8 cellular contexts compared by ENCODE assay signal in genomic region chr17:81002409-81003361, GRCh38. TPM values are rescaled to one million over a fixed set of nuclear protein-coding genes. Genes with fewer than 3 reads are reported as not detected.
DNase-seq lines count a peak whose midpoint lies in the region; ATAC-seq and TF ChIP-seq lines count a peak whose summit lies in the region.

No MANE protein-coding gene starts in this region.

- peaks cover 25% of the 10 kb centered on the region for H3K27me3 Mint-ChIP-seq in activated CD8-positive, alpha-beta T cell treated with anti-CD3 and anti-CD28 coated beads for 36 hours

- peaks cover 11% of the 10 kb centered on the region for H3K4me1 Mint-ChIP-seq in activated CD8-positive, alpha-beta T cell treated with anti-CD3 and anti-CD28 coated beads for 36 hours (ENCODE audit: low read depth)

- ATAC-seq in Panc1 (peak; percentile 36), HG03095 (IDR thresholded peaks at IDR 0.05; ENCODE audit: unreplicated experiment) (no peak)
- ATAC-seq in activated CD8-positive, alpha-beta T cell treated with anti-CD3 and anti-CD28 coated beads for 36 hours: no peak

- CTCF ChIA-PET in Panc1 (lab: Charles Lee): no interaction called here
- CTCF ChIA-PET in activated CD8-positive, alpha-beta T cell treated with anti-CD3 and anti-CD28 coated beads for 36 hours (lab: Charles Lee): interaction anchor here (0.7 to 1.0 kb wide), 3 partner anchors 12 to 99 kb away, joined by 3 to 4 read pairs (median 3); no protein-coding TSS in a partner anchor

- 48 to 53% (median 49%) methylated on average over 21 of the region's 21 CpGs for WGBS in spleen, 5 donors

- H3K4me3 ChIP-seq in Panc1 (ENCODE audit: low read depth in 2 of 2, low read length in 2 of 2) (no peak overlapping the region), fibroblast of the aortic adventitia (ENCODE audit: low read depth, low read length) (no peak overlapping the region), spleen (no peak overlapping the region)

- no peak overlapping the region for H3K4me3 Mint-ChIP-seq in activated CD8-positive, alpha-beta T cell treated with anti-CD3 and anti-CD28 coated beads for 36 hours

- H3K27ac Mint-ChIP-seq in activated CD8-positive, alpha-beta T cell treated with anti-CD3 and anti-CD28 coated beads for 36 hours: no peak overlapping the region

- no peak for TF ChIP-seq POLR2A in spleen (IDR thresholded peaks at IDR 0.05)

- POLR2A ChIA-PET in Panc1 (lab: Charles Lee): interaction anchor here (0.5 kb wide), 1 partner anchor 9 kb away, joined by 7 read pairs; no protein-coding TSS in a partner anchor
- POLR2A ChIA-PET in activated CD8-positive, alpha-beta T cell treated with anti-CD3 and anti-CD28 coated beads for 36 hours (lab: Charles Lee): interaction anchor here (2.6 kb wide), 1 partner anchor 10 kb away, joined by 8 read pairs; the partner anchor contains the start of gene CHMP6

- peak; percentile 79 for DNase-seq in A172 (ENCODE audit: low spot score)
- DNase-seq in GM20000 (ENCODE audit: low spot score): peak; percentile 48
- DNase-seq in Panc1 (ENCODE audit: low read depth, low spot score): no peak
- DNase-seq in fibroblast of the aortic adventitia (ENCODE audit: low read depth): peak; percentile 85
- DNase-seq in spleen: peak; percentile 39
- no peak for DNase-seq in kidney glomerular epithelial cell (lab: John Stamatoyannopoulos, UW)
- DNase-seq in activated CD8-positive, alpha-beta T cell treated with anti-CD3 and anti-CD28 coated beads for 36 hours: no peak

- H3K9me3 ChIP-seq in Panc1 (ENCODE audit: control insufficient read depth, insufficient read depth, low read depth, low read length) (no peaks in the 10 kb centered on the region), spleen (no peaks in the 10 kb centered on the region)

- H3K27me3 ChIP-seq in Panc1 (ENCODE audit: control insufficient read depth, insufficient read depth, low read length) (peaks cover 9% of the 10 kb centered on the region), spleen (replicated peaks in 1 of 7) (peaks cover 0 to 61% (median 25%) of the 10 kb centered on the region in 7 donors)

- peaks cover 11% of the 10 kb centered on the region for H3K4me1 ChIP-seq in Panc1 (ENCODE audit: control insufficient read depth, insufficient read depth, low read length)
- peaks cover 9 to 52% (median 30%) of the 10 kb centered on the region in 6 donors for H3K4me1 ChIP-seq in spleen

- BruUV-seq in Panc1 (replicated peaks; lab: Mats Ljungman, UMichigan): TSS peak; percentile 58

- in situ Hi-C loops in Panc1 (cut with HindIII; ENCODE audit: low pct_unique_long_range_greater_than_20kb, low sequenced_read_pairs): no loop called here

- H3K27ac ChIP-seq in Panc1 (ENCODE audit: low read length): no peak overlapping the region; the same call in 1 of the 2 replicates
- H3K27ac ChIP-seq in spleen: no peak overlapping the region

- TF ChIP-seq CTCF in GM20000 (IDR thresholded peaks at IDR 0.05; ENCODE audit: extremely low read depth, missing control alignments): no peak
- no peak for TF ChIP-seq CTCF in Panc1 (IDR thresholded peaks at IDR 0.05)
- no peak for TF ChIP-seq CTCF in fibroblast of the aortic adventitia (IDR thresholded peaks at IDR 0.05; ENCODE audit: insufficient read depth, low read length)
- TF ChIP-seq CTCF in spleen (IDR thresholded peaks at IDR 0.05 in 8 of 11, conservative IDR thresholded peaks at IDR 0.05 in 3 of 11): no peak
- TF ChIP-seq CTCF in activated CD8-positive, alpha-beta T cell treated with anti-CD3 and anti-CD28 coated beads for 36 hours (IDR thresholded peaks at IDR 0.05): no peak

- intact Hi-C loops in Panc1 (cut with micrococcal nuclease; ENCODE audit: unreplicated experiment) (no loop called here), spleen (cut with DNase I; ENCODE audit: low total_unique reads) (no loop called here)
- intact Hi-C loops in activated CD8-positive, alpha-beta T cell treated with anti-CD3 and anti-CD28 coated beads for 36 hours (cut with micrococcal nuclease): no loop called here

- H3K9me3 Mint-ChIP-seq in activated CD8-positive, alpha-beta T cell treated with anti-CD3 and anti-CD28 coated beads for 36 hours: no peaks in the 10 kb centered on the region

- H3K36me3 ChIP-seq in Panc1 (ENCODE audit: control insufficient read depth, insufficient read depth, low read length) (no peaks in the 10 kb centered on the region), spleen (peaks cover under 1 to 34% (median 27%) of the 10 kb centered on the region in 6 donors)

- peaks cover 5% of the 10 kb centered on the region for H3K36me3 Mint-ChIP-seq in activated CD8-positive, alpha-beta T cell treated with anti-CD3 and anti-CD28 coated beads for 36 hours (ENCODE audit: low read depth)

RNA-seq across cellular contexts. Expression of gene CHMP6, which starts 11.0 kb away (rescaled TPM):
- 14.4 and 15.1 TPM in 2 replicates for total RNA-seq in A172 (2014; rRNA removed; shearing (Covaris generic))
- 43.7 TPM for total RNA-seq in Panc1 (2021; ENCODE audit: unreplicated experiment)
- polyA plus RNA-seq in Panc1 (2012; ENCODE audit: insufficient read length): 39.1 TPM
- 17.4 TPM in 2 replicates for total RNA-seq in fibroblast of the aortic adventitia (ENCODE audit: low replicate concordance)
- total RNA-seq in spleen: 10 to 100 TPM; 23.0 to 35.7 (median 31.5) TPM
- polyA plus RNA-seq in spleen: 10 to 100 TPM; 24.0 to 41.1 (median 25.4) TPM
- 10 to 100 TPM; 13.9 to 16.7 TPM for total RNA-seq in activated CD8-positive, alpha-beta T cell treated with anti-CD3 and anti-CD28 coated beads for 36 hours

RNA-seq across cellular contexts. Expression of gene BAIAP2, which starts 32.3 kb away (rescaled TPM):
- 83.1 and 89.5 TPM in 2 replicates for total RNA-seq in A172 (2014; rRNA removed; shearing (Covaris generic))
- 125 TPM for total RNA-seq in Panc1 (2021; ENCODE audit: unreplicated experiment)
- 117 TPM for polyA plus RNA-seq in Panc1 (2012; ENCODE audit: insufficient read length)
- total RNA-seq in fibroblast of the aortic adventitia (ENCODE audit: low replicate concordance): 24.3 and 27.5 TPM in 2 replicates
- total RNA-seq in spleen: 10 to 100 TPM; 12.7 to 33.2 (median 23.4) TPM
- polyA plus RNA-seq in spleen: 10 to 100 TPM in 1 of 3 donors, 1 to 10 TPM in 2; 2.8 to 11.8 (median 4.4) TPM
- 1 to 10 TPM; 5.9 to 6.3 TPM for total RNA-seq in activated CD8-positive, alpha-beta T cell treated with anti-CD3 and anti-CD28 coated beads for 36 hours

Comparison
In these comparisons a context has a peak if more than half of its experiments do, and no peak if none do; other contexts are left out.
1. DNase-seq: peak in A172 (single experiment), GM20000 (single experiment), fibroblast of the aortic adventitia (single experiment) and spleen (single experiment); none in Panc1 (single experiment), kidney glomerular epithelial cell (single experiment) and activated CD8-positive, alpha-beta T cell treated with anti-CD3 and anti-CD28 coated beads for 36 hours (single experiment).